In the genomic region with DNA sequence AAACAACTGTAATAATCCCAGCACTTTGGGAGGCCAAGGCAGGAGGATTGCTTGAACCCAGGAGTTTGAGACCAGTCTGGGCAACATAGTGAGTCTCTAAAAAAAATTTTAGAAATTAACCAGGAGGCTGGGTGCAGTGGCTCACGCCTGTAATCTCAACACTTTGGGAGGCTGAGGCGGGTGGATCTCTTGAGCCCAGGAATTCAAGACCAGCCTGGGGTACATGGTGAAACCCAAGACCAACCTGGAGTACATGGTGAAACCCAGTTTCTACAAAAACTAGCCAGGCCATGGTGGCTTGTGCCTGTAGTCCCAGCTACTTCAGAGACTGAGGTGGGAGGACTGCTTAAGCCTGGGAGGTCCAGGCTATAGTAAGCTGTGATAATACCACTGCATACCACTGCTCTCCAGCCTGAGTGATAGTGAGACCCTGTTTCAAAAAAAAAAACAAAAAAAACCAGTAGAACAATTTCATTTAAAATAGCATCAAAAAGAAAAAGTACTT, we compare ENCODE assay signal across 27 cellular contexts.
"Had no signal": no experiment of that assay in that cellular context is flagged by ENCODE, and none has a peak within 500 bp of the region (broad histone marks: within the 10 kb centered on the region; RNA-seq: fewer than 3 reads in every experiment).

No MANE protein-coding gene starts in this region.

- H3K4me3 Mint-ChIP-seq: activated CD4-positive, alpha-beta memory T cell treated with anti-CD3 and anti-CD28 coated beads for 36 hours; activated CD4-positive, alpha-beta T cell treated with anti-CD3 and anti-CD28 coated beads for 36 hours; activated CD4-positive, alpha-beta T cell treated with anti-CD3 and anti-CD28 coated beads, Interleukin-2, amount 10 ng/mL, durations not matched to agents 24 days and 14 days; activated CD8-positive, alpha-beta T cell treated with anti-CD3 and anti-CD28 coated beads, Interleukin-2, amount 10 ng/mL, durations not matched to agents 7 days and 5 days; activated naive CD4-positive, alpha-beta T cell treated with anti-CD3 and anti-CD28 coated beads for 36 hours; activated naive CD4-positive, alpha-beta T cell treated with anti-CD3 and anti-CD28 coated beads, Interleukin-2, amount 50 U/mL, for 24 hours; activated naive CD8-positive, alpha-beta T cell treated with anti-CD3 and anti-CD28 coated beads for 36 hours; activated naive CD8-positive, alpha-beta T cell treated with anti-CD3 and anti-CD28 coated beads, Interleukin-2, amount 50 U/mL, for 24 hours; effector memory CD8-positive, alpha-beta T cell; T-helper 17 cell had no signal

- H3K9me3 ChIP-seq: adrenal gland, body of pancreas, esophagus squamous epithelium, gastroesophageal sphincter, heart right ventricle had no signal

- H3K27ac ChIP-seq: adrenal gland, body of pancreas, epithelial cell of prostate, esophagus squamous epithelium, gastroesophageal sphincter, heart right ventricle had no signal

- H3K27me3 Mint-ChIP-seq: activated CD4-positive, alpha-beta memory T cell treated with anti-CD3 and anti-CD28 coated beads for 36 hours; activated CD4-positive, alpha-beta T cell treated with anti-CD3 and anti-CD28 coated beads for 36 hours; activated CD4-positive, alpha-beta T cell treated with anti-CD3 and anti-CD28 coated beads, Interleukin-2, amount 10 ng/mL, durations not matched to agents 24 days and 14 days; activated naive CD4-positive, alpha-beta T cell treated with anti-CD3 and anti-CD28 coated beads, Interleukin-2, amount 50 U/mL, for 24 hours; activated naive CD8-positive, alpha-beta T cell treated with anti-CD3 and anti-CD28 coated beads for 36 hours; activated naive CD8-positive, alpha-beta T cell treated with anti-CD3 and anti-CD28 coated beads, Interleukin-2, amount 50 U/mL, for 24 hours; effector memory CD8-positive, alpha-beta T cell; T-helper 17 cell had no signal

- H3K36me3 ChIP-seq: adrenal gland, esophagus squamous epithelium, gastroesophageal sphincter, heart right ventricle had no signal

- H3K4me3 ChIP-seq: adrenal gland, body of pancreas, esophagus squamous epithelium, gastroesophageal sphincter, heart right ventricle had no signal

- H3K36me3 Mint-ChIP-seq: activated CD4-positive, alpha-beta memory T cell treated with anti-CD3 and anti-CD28 coated beads for 36 hours; activated naive CD4-positive, alpha-beta T cell treated with anti-CD3 and anti-CD28 coated beads, Interleukin-2, amount 50 U/mL, for 24 hours had no signal

- H3K27me3 ChIP-seq: adrenal gland, body of pancreas, esophagus squamous epithelium, gastroesophageal sphincter, heart right ventricle had no signal

- DNase-seq: activated CD4-positive, alpha-beta memory T cell treated with anti-CD3 and anti-CD28 coated beads for 36 hours; activated CD4-positive, alpha-beta T cell treated with anti-CD3 and anti-CD28 coated beads for 36 hours; activated CD4-positive, alpha-beta T cell treated with anti-CD3 and anti-CD28 coated beads, Interleukin-2, amount 10 ng/mL, durations not matched to agents 24 days and 14 days; activated CD4-positive, CD25-positive, alpha-beta regulatory T cell; activated CD4-positive, CD25-positive, alpha-beta regulatory T cell treated with anti-CD3 and anti-CD28 coated beads, Interleukin-2, amount 50 U/mL, for 72 hours; activated CD8-positive, alpha-beta T cell treated with anti-CD3 and anti-CD28 coated beads, Interleukin-2, amount 10 ng/mL, durations not matched to agents 7 days and 5 days; activated naive CD4-positive, alpha-beta T cell treated with anti-CD3 and anti-CD28 coated beads for 36 hours; activated naive CD8-positive, alpha-beta T cell treated with anti-CD3 and anti-CD28 coated beads for 36 hours; activated naive CD8-positive, alpha-beta T cell treated with anti-CD3 and anti-CD28 coated beads, Interleukin-2, amount 50 U/mL, for 24 hours; activated T-cell treated with anti-CD3 and anti-CD28 coated beads, Interleukin-2, amount 50 U/mL, for 48 hours; amygdala; aorta; body of pancreas; caudate nucleus; cortex of kidney; dermis blood vessel endothelial cell; effector CD4-positive, alpha-beta T cell; effector memory CD8-positive, alpha-beta T cell; esophagus squamous epithelium; foreskin melanocyte; heart right ventricle; T-helper 1 cell; T-helper 17 cell had no signal

- H3K9me3 Mint-ChIP-seq: activated CD4-positive, alpha-beta memory T cell treated with anti-CD3 and anti-CD28 coated beads for 36 hours; activated CD4-positive, alpha-beta T cell treated with anti-CD3 and anti-CD28 coated beads, Interleukin-2, amount 10 ng/mL, durations not matched to agents 24 days and 14 days; activated naive CD4-positive, alpha-beta T cell treated with anti-CD3 and anti-CD28 coated beads for 36 hours; activated naive CD4-positive, alpha-beta T cell treated with anti-CD3 and anti-CD28 coated beads, Interleukin-2, amount 50 U/mL, for 24 hours; activated naive CD8-positive, alpha-beta T cell treated with anti-CD3 and anti-CD28 coated beads for 36 hours; activated naive CD8-positive, alpha-beta T cell treated with anti-CD3 and anti-CD28 coated beads, Interleukin-2, amount 50 U/mL, for 24 hours; effector memory CD8-positive, alpha-beta T cell had no signal

- H3K27ac Mint-ChIP-seq: activated CD4-positive, alpha-beta memory T cell treated with anti-CD3 and anti-CD28 coated beads for 36 hours; activated CD4-positive, alpha-beta T cell treated with anti-CD3 and anti-CD28 coated beads for 36 hours; activated CD4-positive, alpha-beta T cell treated with anti-CD3 and anti-CD28 coated beads, Interleukin-2, amount 10 ng/mL, durations not matched to agents 24 days and 14 days; activated CD8-positive, alpha-beta T cell treated with anti-CD3 and anti-CD28 coated beads, Interleukin-2, amount 10 ng/mL, durations not matched to agents 7 days and 5 days; activated naive CD4-positive, alpha-beta T cell treated with anti-CD3 and anti-CD28 coated beads for 36 hours; activated naive CD4-positive, alpha-beta T cell treated with anti-CD3 and anti-CD28 coated beads, Interleukin-2, amount 50 U/mL, for 24 hours; activated naive CD8-positive, alpha-beta T cell treated with anti-CD3 and anti-CD28 coated beads for 36 hours; activated naive CD8-positive, alpha-beta T cell treated with anti-CD3 and anti-CD28 coated beads, Interleukin-2, amount 50 U/mL, for 24 hours; effector memory CD8-positive, alpha-beta T cell had no signal
